Comparison of ENCODE assay signal across 23 cellular contexts in genomic region chr2:146894514-146894913, GRCh38.
"Had no signal": no experiment of that assay in that cellular context is flagged by ENCODE, and none has a peak within 500 bp of the region (broad histone marks: within the 10 kb centered on the region; RNA-seq: fewer than 3 reads in every experiment).

No MANE protein-coding gene starts in this region.

- DNase-seq: colonic mucosa; cortex of kidney; dermis blood vessel endothelial cell; dorsolateral prefrontal cortex; effector CD4-positive, alpha-beta T cell; effector CD8-positive, alpha-beta T cell; effector memory CD4-positive, alpha-beta T cell; effector memory CD8-positive, alpha-beta T cell; endodermal cell; erythroblast; esophagus squamous epithelium; foreskin fibroblast; foreskin keratinocyte; foreskin melanocyte; gastrocnemius medialis; glutamatergic neuron; head of caudate nucleus; heart left ventricle; heart right ventricle had no signal

- H3K27me3 ChIP-seq: colonic mucosa, esophagus muscularis mucosa, esophagus squamous epithelium, foreskin keratinocyte, gastrocnemius medialis, gastroesophageal sphincter, heart left ventricle, heart right ventricle had no signal

- H3K4me3 ChIP-seq: colonic mucosa, coronary artery, dorsolateral prefrontal cortex, esophagus muscularis mucosa, esophagus squamous epithelium, gastrocnemius medialis, gastroesophageal sphincter, heart left ventricle, heart right ventricle had no signal

- H3K27me3 Mint-ChIP-seq: dendritic cell treated with granulocyte-macrophage colony-stimulating factor and Interleukin-4, amounts not matched to agents 40 ng/mL and 50 ng/mL, for 4 days; effector memory CD8-positive, alpha-beta T cell had no signal

- H3K4me3 Mint-ChIP-seq: dendritic cell treated with granulocyte-macrophage colony-stimulating factor and Interleukin-4, amounts not matched to agents 40 ng/mL and 50 ng/mL, for 4 days; effector memory CD8-positive, alpha-beta T cell; endodermal cell had no signal

- H3K4me1 ChIP-seq: colonic mucosa, esophagus muscularis mucosa, esophagus squamous epithelium, gastrocnemius medialis, gastroesophageal sphincter, heart left ventricle, heart right ventricle had no signal

- H3K27ac Mint-ChIP-seq: dendritic cell treated with granulocyte-macrophage colony-stimulating factor and Interleukin-4, amounts not matched to agents 40 ng/mL and 50 ng/mL, for 4 days; effector memory CD8-positive, alpha-beta T cell; endodermal cell had no signal

- H3K27ac ChIP-seq: colonic mucosa, coronary artery, dorsolateral prefrontal cortex, esophagus muscularis mucosa, esophagus squamous epithelium, foreskin keratinocyte, gastrocnemius medialis, gastroesophageal sphincter, heart left ventricle, heart right ventricle had no signal

- H3K36me3 ChIP-seq: colonic mucosa, esophagus muscularis mucosa, esophagus squamous epithelium, gastrocnemius medialis, gastroesophageal sphincter, heart left ventricle, heart right ventricle had no signal

- H3K9me3 ChIP-seq: colonic mucosa, esophagus muscularis mucosa, esophagus squamous epithelium, gastrocnemius medialis, gastroesophageal sphincter, heart left ventricle, heart right ventricle had no signal

- H3K9me3 Mint-ChIP-seq: endodermal cell had no signal
